In genomic region chr6:37626915-37627314, GRCh38 we compare ENCODE assay signal across 1 cellular context.
TF ChIP-seq lines count a peak whose summit lies in the region.

No MANE protein-coding gene starts in this region.

TF ChIP-seq in HEK293, 187 proteins besides CTCF, POLR2A, EP300 and RAD21 (continued from another document):
- TF ChIP-seq PRDM10 (tag by site-specific recombination; IDR thresholded peaks at IDR 0.05) = no peak
- no peak for TF ChIP-seq ZNF830 (tag by site-specific recombination; IDR thresholded peaks at IDR 0.05; ENCODE audit: low read depth)
